Comparison of ENCODE assay signal across 8 cellular contexts in the genomic region with DNA sequence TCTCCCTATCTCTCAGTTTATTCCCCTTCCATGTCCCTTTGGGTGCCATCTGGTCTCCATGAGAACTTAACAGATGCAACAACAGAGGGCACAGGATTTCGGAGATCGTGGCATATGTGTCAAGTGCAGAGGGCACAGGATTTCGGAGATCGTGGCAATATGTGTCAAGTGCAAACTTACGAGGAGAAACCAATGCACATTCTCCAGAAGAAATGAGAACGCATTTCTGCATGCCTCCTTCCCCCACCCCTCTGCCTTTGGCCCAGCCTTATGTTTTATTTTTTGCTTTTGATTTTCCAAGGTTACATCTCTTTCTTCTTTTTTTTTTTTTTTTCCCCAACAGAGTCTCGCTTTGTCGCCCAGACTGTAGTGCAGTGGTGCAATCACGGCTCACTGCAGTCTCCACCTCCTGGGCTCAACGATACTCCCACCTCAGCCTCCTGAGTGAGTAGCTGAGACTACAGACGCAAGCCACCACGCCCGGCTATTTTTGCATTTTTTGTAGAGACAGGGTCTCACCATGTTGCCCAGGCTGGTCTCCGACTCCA. TPM values are rescaled to one million over a fixed set of nuclear protein-coding genes. Genes with fewer than 3 reads are reported as not detected.
DNase-seq lines count a peak whose midpoint lies in the region; ATAC-seq and TF ChIP-seq lines count a peak whose summit lies in the region.

No MANE protein-coding gene starts in this region.

- peak overlapping the region; percentile 84 for H2AFZ ChIP-seq in SU-DHL-6 (ENCODE audit: low read depth, low read length, severe bottlenecking)

- peaks cover 24% of the 10 kb centered on the region for H3K79me2 ChIP-seq in SU-DHL-6 (ENCODE audit: insufficient read depth, low read length)

- no peaks in the 10 kb centered on the region for H3K9me2 ChIP-seq in SU-DHL-6 (replicated peaks; ENCODE audit: insufficient read depth, low read length)

- H3K36me3 ChIP-seq in SU-DHL-6 (ENCODE audit: low read length) (no peaks in the 10 kb centered on the region), muscle layer of colon (ENCODE audit: insufficient read depth, low read length) (peaks cover 5% of the 10 kb centered on the region), upper lobe of right lung (no peaks in the 10 kb centered on the region)

- peak overlapping the region; percentile 84 for H3K4me3 Mint-ChIP-seq in activated CD4-positive, alpha-beta T cell treated with anti-CD3 and anti-CD28 coated beads for 36 hours

- no peak overlapping the region for H3K27ac ChIP-seq in SU-DHL-6 (ENCODE audit: low read depth, low read length)
- H3K27ac ChIP-seq in dorsolateral prefrontal cortex: peak overlapping the region; percentile 55 to 98 (median 91)
- H3K27ac ChIP-seq in muscle layer of colon (ENCODE audit: low read depth, low read length): peak overlapping the region; percentile 99
- H3K27ac ChIP-seq in upper lobe of right lung: peak overlapping the region; percentile 86

- peak overlapping the region; percentile 75 for H3K4me2 ChIP-seq in SU-DHL-6 (ENCODE audit: low read depth, low read length, poor library complexity, severe bottlenecking)

- no peaks in the 10 kb centered on the region for H3F3A ChIP-seq in SU-DHL-6 (ENCODE audit: insufficient read depth)

- H3K27me3 ChIP-seq in SU-DHL-6 (ENCODE audit: low read length) (no peaks in the 10 kb centered on the region), dorsolateral prefrontal cortex (no peaks in the 10 kb centered on the region), muscle layer of colon (ENCODE audit: control insufficient read depth in 1 of 2, insufficient read depth in 2 of 2, low read length in 2 of 2) (no peaks in the 10 kb centered on the region), upper lobe of right lung (no peaks in the 10 kb centered on the region)

- H4K20me1 ChIP-seq in SU-DHL-6 (ENCODE audit: low read depth, low read length): no peaks in the 10 kb centered on the region

- no peaks in the 10 kb centered on the region for H3K27me3 Mint-ChIP-seq in activated CD4-positive, alpha-beta T cell treated with anti-CD3 and anti-CD28 coated beads for 36 hours

- H3K9me3 Mint-ChIP-seq in activated CD4-positive, alpha-beta T cell treated with anti-CD3 and anti-CD28 coated beads for 36 hours (ENCODE audit: low read depth): no peaks in the 10 kb centered on the region

- H3K4me1 ChIP-seq in muscle layer of colon (ENCODE audit: insufficient read depth, low read length) (peaks cover 12% of the 10 kb centered on the region), upper lobe of right lung (peaks cover 11% of the 10 kb centered on the region)

- intact Hi-C loops in activated CD4-positive, alpha-beta T cell treated with anti-CD3 and anti-CD28 coated beads for 36 hours (cut with DNase I, micrococcal nuclease): loop anchor here (1.0 to 5.0 kb wide), 6 partner anchors 53 to 1076 kb away; partner anchors contain the start of genes ABI1 (in 1 of the 2), MASTL (in 1 of the 2), RAB18 (in 1 of the 2) and YME1L1 (in 1 of the 2)
- intact Hi-C loops in dorsolateral prefrontal cortex (cut with DNase I): loop anchor here (2.0 to 5.0 kb wide), 3 partner anchors 51 to 141 kb away; partner anchors contain the start of genes ACBD5 (in 2 of the 2) and YME1L1 (in 1 of the 2)
- intact Hi-C loops in upper lobe of right lung (cut with DNase I): no loop called here

- H3K9ac ChIP-seq in SU-DHL-6 (ENCODE audit: low read length) (peak overlapping the region; percentile 76), muscle layer of colon (ENCODE audit: low read length) (peak overlapping the region; percentile 74)

- H3K36me3 Mint-ChIP-seq in activated CD4-positive, alpha-beta T cell treated with anti-CD3 and anti-CD28 coated beads for 36 hours (ENCODE audit: low read depth): peaks cover 11% of the 10 kb centered on the region

- H3K4me1 Mint-ChIP-seq in activated CD4-positive, alpha-beta T cell treated with anti-CD3 and anti-CD28 coated beads for 36 hours: peaks cover 52% of the 10 kb centered on the region

- TF ChIP-seq CTCF in SU-DHL-6 (IDR thresholded peaks at IDR 0.05; ENCODE audit: insufficient read depth, low read length, poor library complexity, severe bottlenecking): no peak
- no peak for TF ChIP-seq CTCF in dorsolateral prefrontal cortex (IDR thresholded peaks at IDR 0.05 in 54 of 56, conservative IDR thresholded peaks at IDR 0.05 in 2 of 56; ENCODE audit: low read depth in 1 of 56, partially characterized antibody in 56 of 56)
- no peak for TF ChIP-seq CTCF in upper lobe of right lung (IDR thresholded peaks at IDR 0.05)

- peak; percentile 56 for DNase-seq in activated CD4-positive, alpha-beta T cell treated with anti-CD3 and anti-CD28 coated beads for 36 hours
- no peak for DNase-seq in activated CD4-positive, alpha-beta T cell treated with anti-CD3 and anti-CD28 coated beads for 1 hour
- DNase-seq in dorsolateral prefrontal cortex: peak in 3 of 10 donors; percentile 20 to 35 (median 22)
- DNase-seq in upper lobe of right lung: no peak
- no peak for DNase-seq in RPMI8226

- peak; percentile 37 for ATAC-seq in activated CD4-positive, alpha-beta T cell treated with anti-CD3 and anti-CD28 coated beads for 36 hours
- no peak for ATAC-seq in upper lobe of right lung
- no peak for ATAC-seq in HG03520 (IDR thresholded peaks at IDR 0.05; ENCODE audit: unreplicated experiment)

- H3K9me3 ChIP-seq in SU-DHL-6 (ENCODE audit: insufficient read depth, low read length) (no peaks in the 10 kb centered on the region), muscle layer of colon (ENCODE audit: low read length) (no peaks in the 10 kb centered on the region), upper lobe of right lung (no peaks in the 10 kb centered on the region)

- peak overlapping the region; percentile 77 for H3K4me3 ChIP-seq in SU-DHL-6 (ENCODE audit: insufficient read depth, low read length, poor library complexity, severe bottlenecking)
- peak overlapping the region; percentile 64 to 97 (median 86) for H3K4me3 ChIP-seq in dorsolateral prefrontal cortex
- H3K4me3 ChIP-seq in muscle layer of colon (ENCODE audit: low read depth in 1 of 2, low read length in 2 of 2): peak overlapping the region; percentile 82 to 87
- peak overlapping the region; percentile 78 for H3K4me3 ChIP-seq in upper lobe of right lung

- CTCF ChIA-PET in activated CD4-positive, alpha-beta T cell treated with anti-CD3 and anti-CD28 coated beads for 36 hours (lab: Charles Lee): interaction anchor here (1.4 to 1.7 kb wide), 2 partner anchors 10 to 28 kb away, joined by 3 to 6 read pairs; no protein-coding TSS in a partner anchor

- H3K27ac Mint-ChIP-seq in activated CD4-positive, alpha-beta T cell treated with anti-CD3 and anti-CD28 coated beads for 36 hours: peak overlapping the region; percentile 93

- POLR2A ChIA-PET in activated CD4-positive, alpha-beta T cell treated with anti-CD3 and anti-CD28 coated beads for 36 hours (lab: Charles Lee): interaction anchor here (0.7 to 2.6 kb wide), 4 partner anchors 12 to 58 kb away, joined by 3 to 23 read pairs (median 4); partner anchors contain the start of genes MASTL and YME1L1

RNA-seq across cellular contexts. Expression of gene ANKRD26, which starts 0.6 kb away (rescaled TPM):
- total RNA-seq in activated CD4-positive, alpha-beta T cell treated with anti-CD3 and anti-CD28 coated beads for 36 hours: 10 to 100 TPM; 10.2 to 13.2 TPM
- total RNA-seq in dorsolateral prefrontal cortex (10 to 100 TPM; 18.9 to 64.2 (median 34.3) TPM), upper lobe of right lung (6.7 TPM)

RNA-seq across cellular contexts. Expression of gene YME1L1, which starts 53.3 kb away (rescaled TPM):
- 100 to 1,000 TPM; 127 to 139 TPM for total RNA-seq in activated CD4-positive, alpha-beta T cell treated with anti-CD3 and anti-CD28 coated beads for 36 hours
- total RNA-seq in dorsolateral prefrontal cortex: 10 to 100 TPM; 44.5 to 83.7 (median 68.8) TPM
- 81.1 TPM for total RNA-seq in upper lobe of right lung

RNA-seq across cellular contexts. Expression of gene MASTL, which starts 54.3 kb away (rescaled TPM):
- 10 to 100 TPM; 42.1 to 55.3 TPM for total RNA-seq in activated CD4-positive, alpha-beta T cell treated with anti-CD3 and anti-CD28 coated beads for 36 hours
- total RNA-seq in dorsolateral prefrontal cortex (1 to 10 TPM; 2.5 to 7.8 (median 5.4) TPM), upper lobe of right lung (8.9 TPM)
